In the genomic region with DNA sequence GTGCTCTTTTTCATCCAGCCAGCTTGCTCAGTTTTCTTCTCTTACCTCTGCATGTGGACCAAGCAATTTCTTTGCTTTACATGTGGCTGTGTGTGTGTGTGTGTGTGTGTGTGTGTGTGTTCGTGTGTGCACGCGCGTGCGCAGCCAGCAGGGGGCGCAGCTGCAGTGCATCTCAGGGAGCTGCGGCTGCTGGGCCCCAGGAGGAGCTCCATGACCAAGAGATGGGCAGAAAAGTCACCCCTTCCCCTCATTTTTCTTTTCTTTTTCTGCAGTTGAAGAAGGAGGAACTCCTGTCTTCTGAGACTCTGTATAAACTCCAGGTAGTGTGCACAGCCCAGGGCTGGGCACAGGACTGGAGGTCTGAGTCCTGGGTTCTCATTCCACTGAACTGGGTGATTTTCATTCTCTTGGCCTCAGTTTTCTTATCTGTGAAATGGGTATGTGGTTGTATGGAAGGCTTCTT, we compare ENCODE assay signal across 9 cellular contexts. TPM values are rescaled to one million over a fixed set of nuclear protein-coding genes. Genes with fewer than 3 reads are reported as not detected.
DNase-seq lines count a peak whose midpoint lies in the region; ATAC-seq, FAIRE-seq and TF ChIP-seq lines count a peak whose summit lies in the region.
"Had no signal": no experiment of that assay in that cellular context is flagged by ENCODE, and none has a peak within 500 bp of the region (broad histone marks: within the 10 kb centered on the region; RNA-seq: fewer than 3 reads in every experiment).

No MANE protein-coding gene starts in this region.

- no peaks in the 10 kb centered on the region for H3K9me1 ChIP-seq in endothelial cell of umbilical vein (replicated peaks; ENCODE audit: control insufficient read depth, extremely low read depth, insufficient read depth, low read length)

- H3K27me3 ChIP-seq in HAP-1 (ENCODE audit: low read depth) = no peaks in the 10 kb centered on the region
- no peaks in the 10 kb centered on the region for H3K27me3 ChIP-seq in endothelial cell of umbilical vein (ENCODE audit: control insufficient read depth in 2 of 2, insufficient read depth in 2 of 2, low read length in 2 of 2)

- DNase-seq in COLO829 (ENCODE audit: low spot score) = peak; percentile 20
- DNase-seq in HAP-1 (ENCODE audit: low spot score in 2 of 2) = peak; percentile 49 to 86
- DNase-seq in NOMO-1 treated with DMSO at 0.1 percent for 48 hours (lab: John Stamatoyannopoulos, UW; ENCODE audit: unreplicated experiment) = peak; percentile 68
- peak; percentile 74 for DNase-seq in activated CD8-positive, alpha-beta memory T cell treated with anti-CD3 and anti-CD28 coated beads, Interleukin-2, amount 10 ng/mL, durations not matched to agents 7 days and 5 days
- peak; percentile 49 for DNase-seq in endothelial cell of umbilical vein (ENCODE audit: low read depth, low spot score)
- peak; percentile 79 for DNase-seq in naive B cell
- DNase-seq in stimulated activated CD8-positive, alpha-beta memory T cell treated with anti-CD3 and anti-CD28 coated beads, Interleukin-7, amount 100 ng/mL, for 4 hours (ENCODE audit: low read depth in 2 of 2) = peak; percentile 9 to 42
- DNase-seq in NCI-H526 treated with DMSO at 0.1 percent for 48 hours (lab: John Stamatoyannopoulos, UW) = no peak

- no peaks in the 10 kb centered on the region for H3K9me3 Mint-ChIP-seq in activated CD8-positive, alpha-beta memory T cell treated with anti-CD3 and anti-CD28 coated beads, Interleukin-2, amount 10 ng/mL, durations not matched to agents 7 days and 5 days (ENCODE audit: low read depth)
- no peaks in the 10 kb centered on the region for H3K9me3 Mint-ChIP-seq in naive B cell

- H4K20me1 ChIP-seq in endothelial cell of umbilical vein (replicated peaks; ENCODE audit: control insufficient read depth, extremely low read depth, insufficient read depth, low read length) = no peaks in the 10 kb centered on the region

- dilution Hi-C loops in endothelial cell of umbilical vein (cut with MboI; ENCODE audit: extremely low pct_ligation_motif_present, low sequenced_read_pairs) = no loop called here

- no peak for TF ChIP-seq POLR2A in endothelial cell of umbilical vein (IDR thresholded peaks at IDR 0.05; ENCODE audit: low read depth, low read length)

- CTCF ChIA-PET in activated CD8-positive, alpha-beta memory T cell treated with anti-CD3 and anti-CD28 coated beads, Interleukin-2, amount 10 ng/mL, durations not matched to agents 7 days and 5 days (lab: Charles Lee) = interaction anchor here (0.6 to 2.7 kb wide), 38 partner anchors 8 to 229 kb away, joined by 3 to 20 read pairs (median 4); a partner anchor contains a TSS
- CTCF ChIA-PET in endothelial cell of umbilical vein (lab: Charles Lee) = interaction anchor here (0.6 to 5.0 kb wide), 66 partner anchors 8 to 867 kb away, joined by 3 to 69 read pairs (median 4); a partner anchor contains a TSS

- no peaks in the 10 kb centered on the region for H3K27me3 Mint-ChIP-seq in activated CD8-positive, alpha-beta memory T cell treated with anti-CD3 and anti-CD28 coated beads, Interleukin-2, amount 10 ng/mL, durations not matched to agents 7 days and 5 days
- H3K27me3 Mint-ChIP-seq in naive B cell = no peaks in the 10 kb centered on the region
- H3K27me3 Mint-ChIP-seq: activated naive CD8-positive, alpha-beta T cell had no signal

- FAIRE-seq in endothelial cell of umbilical vein (lab: Jason Lieb, UNC) = peak; percentile 8

- no peaks in the 10 kb centered on the region for H3K36me3 Mint-ChIP-seq in activated CD8-positive, alpha-beta memory T cell treated with anti-CD3 and anti-CD28 coated beads, Interleukin-2, amount 10 ng/mL, durations not matched to agents 7 days and 5 days
- peaks cover 12 to 20% of the 10 kb centered on the region in 2 donors for H3K36me3 Mint-ChIP-seq in naive B cell
- H3K36me3 Mint-ChIP-seq: activated naive CD8-positive, alpha-beta T cell had no signal

- H3K36me3 ChIP-seq in HAP-1 (replicated peaks) (no peaks in the 10 kb centered on the region), endothelial cell of umbilical vein (ENCODE audit: control insufficient read depth in 2 of 2, extremely low read depth in 1 of 2, insufficient read depth in 2 of 2, low read length in 2 of 2) (no peaks in the 10 kb centered on the region)

- H3K4me1 ChIP-seq in HAP-1 = no peaks in the 10 kb centered on the region
- H3K4me1 ChIP-seq in endothelial cell of umbilical vein (ENCODE audit: control insufficient read depth, extremely low read depth, insufficient read depth, low read length) = no peaks in the 10 kb centered on the region

- H3K27ac ChIP-seq in endothelial cell of umbilical vein (ENCODE audit: insufficient read depth, low read depth, low read length) = no peak overlapping the region

- H3K79me2 ChIP-seq in endothelial cell of umbilical vein (ENCODE audit: control insufficient read depth, insufficient read depth, low read length) = no peaks in the 10 kb centered on the region

- no peaks in the 10 kb centered on the region for H3K4me1 Mint-ChIP-seq in activated CD8-positive, alpha-beta memory T cell treated with anti-CD3 and anti-CD28 coated beads, Interleukin-2, amount 10 ng/mL, durations not matched to agents 7 days and 5 days
- peaks cover 31 to 61% (median 36%) of the 10 kb centered on the region in 3 donors for H3K4me1 Mint-ChIP-seq in naive B cell

- no peak overlapping the region for H3K9ac ChIP-seq in endothelial cell of umbilical vein (replicated peaks; ENCODE audit: extremely low read depth, insufficient read depth, low read length)

- intact Hi-C loops in endothelial cell of umbilical vein (cut with micrococcal nuclease) = loop anchor here (1.0 kb wide), 3 partner anchors 64 to 212 kb away; no protein-coding TSS in a partner anchor

- H3K4me3 Mint-ChIP-seq in activated CD8-positive, alpha-beta memory T cell treated with anti-CD3 and anti-CD28 coated beads, Interleukin-2, amount 10 ng/mL, durations not matched to agents 7 days and 5 days = no peak overlapping the region
- H3K4me3 Mint-ChIP-seq in naive B cell = peak overlapping the region in 6 of 8 donors; percentile 20 to 70 (median 54)
- H3K4me3 Mint-ChIP-seq: activated naive CD8-positive, alpha-beta T cell had no signal

- no peak overlapping the region for H2AFZ ChIP-seq in endothelial cell of umbilical vein (ENCODE audit: low read depth, low read length)

- peak; percentile 92 for TF ChIP-seq CTCF in endothelial cell of umbilical vein (IDR thresholded peaks at IDR 0.05; ENCODE audit: extremely low read depth in 1 of 2, insufficient read depth in 1 of 2, low read depth in 1 of 2, low read length in 2 of 2)

- POLR2A ChIA-PET in endothelial cell of umbilical vein (lab: Charles Lee) = no interaction called here

- H3K4me3 ChIP-seq in HAP-1 (no peak overlapping the region), endothelial cell of umbilical vein (replicated peaks in 1 of 3; ENCODE audit: insufficient read depth in 1 of 3, low read depth in 1 of 3, low read length in 3 of 3) (no peak overlapping the region)

- H3K4me2 ChIP-seq in endothelial cell of umbilical vein (ENCODE audit: insufficient read depth, low read length) = no peak overlapping the region

- H3K27ac Mint-ChIP-seq in activated CD8-positive, alpha-beta memory T cell treated with anti-CD3 and anti-CD28 coated beads, Interleukin-2, amount 10 ng/mL, durations not matched to agents 7 days and 5 days = no peak overlapping the region
- H3K27ac Mint-ChIP-seq in naive B cell = peak overlapping the region; percentile 92 to 98 (median 97)
- H3K27ac Mint-ChIP-seq: activated naive CD8-positive, alpha-beta T cell had no signal

- H3K9me3 ChIP-seq in HAP-1 = no peaks in the 10 kb centered on the region
- no peaks in the 10 kb centered on the region for H3K9me3 ChIP-seq in endothelial cell of umbilical vein (replicated peaks; ENCODE audit: control insufficient read depth, insufficient read depth, low read length)

- no TSS peak for BruUV-seq in endothelial cell of umbilical vein (replicated peaks; lab: Mats Ljungman, UMichigan)

- ATAC-seq in activated CD8-positive, alpha-beta memory T cell treated with anti-CD3 and anti-CD28 coated beads, Interleukin-2, amount 10 ng/mL, durations not matched to agents 7 days and 5 days = peak; percentile 68
- peak; percentile 85 to 96 for ATAC-seq in naive B cell (ENCODE audit: low read depth in 2 of 2)

- in situ Hi-C loops in HAP-1 (cut with MboI; ENCODE audit: low sequenced_read_pairs) = loop anchor here (10.0 kb wide), 1 partner anchor 115 kb away; no protein-coding TSS in a partner anchor

TF ChIP-seq in endothelial cell of umbilical vein, 7 proteins besides CTCF, POLR2A, EP300 and RAD21:
- TF ChIP-seq EZH2 (IDR thresholded peaks at IDR 0.05; ENCODE audit: borderline replicate concordance, low read depth, low read length, severe bottlenecking) = no peak
- TF ChIP-seq, protein P1, sequence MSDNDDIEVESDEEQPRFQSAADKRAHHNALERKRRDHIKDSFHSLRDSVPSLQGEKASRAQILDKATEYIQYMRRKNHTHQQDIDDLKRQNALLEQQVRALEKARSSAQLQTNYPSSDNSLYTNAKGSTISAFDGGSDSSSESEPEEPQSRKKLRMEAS (IDR thresholded peaks at IDR 0.05; ENCODE audit: insufficient read depth, insufficient read length) = no peak
- TF ChIP-seq FOS (IDR thresholded peaks at IDR 0.05; ENCODE audit: borderline replicate concordance, insufficient read depth, low read length) = no peak
- no peak for TF ChIP-seq MYC (IDR thresholded peaks at IDR 0.05; ENCODE audit: low read depth, low read length)
- no peak for TF ChIP-seq JUN (IDR thresholded peaks at IDR 0.05; ENCODE audit: borderline replicate concordance, insufficient read depth, insufficient read length, low read depth)
- no peak for TF ChIP-seq POLR2AphosphoS5 (IDR thresholded peaks at IDR 0.05; ENCODE audit: insufficient read depth, low read depth, low read length)
- TF ChIP-seq GATA2 (IDR thresholded peaks at IDR 0.05; ENCODE audit: insufficient read depth, insufficient read length, low read depth, low read length) = no peak

RNA-seq across cellular contexts. Expression of a gene that starts 41.8 kb away (rescaled TPM):
- total RNA-seq in activated CD8-positive, alpha-beta memory T cell treated with anti-CD3 and anti-CD28 coated beads, Interleukin-2, amount 10 ng/mL, durations not matched to agents 7 days and 5 days = not detected
- total RNA-seq in endothelial cell of umbilical vein = not detected in 2 replicates
- polyA plus RNA-seq in endothelial cell of umbilical vein = not detected in 2 replicates
- polyA plus RNA-seq in endothelial cell of umbilical vein (2011; cell fraction: cytosol; rRNA removed) = not detected in 2 replicates
- not detected in 2 replicates for polyA plus RNA-seq in endothelial cell of umbilical vein (2011; cell fraction: nucleus; rRNA removed)
- not detected in 2 replicates for polyA plus RNA-seq in endothelial cell of umbilical vein (2012)
- not detected in 2 replicates for polyA minus RNA-seq in endothelial cell of umbilical vein
- not detected for polyA minus RNA-seq in endothelial cell of umbilical vein (2011; cell fraction: cytosol; rRNA and poly(A)+ RNA removed)
- polyA minus RNA-seq in endothelial cell of umbilical vein (2011; cell fraction: nucleus; rRNA and poly(A)+ RNA removed) = not detected in 2 replicates
- 100 to 1,000 TPM; 152 to 280 (median 196) TPM for polyA plus RNA-seq in naive B cell (ENCODE audit: low read depth in 6 of 6)
